1 cellular context compared by ENCODE assay signal in genomic region chr11:108535384-108535955, GRCh38.
TF ChIP-seq lines count a peak whose summit lies in the region.

No MANE protein-coding gene starts in this region.

TF ChIP-seq in K562, 482 proteins besides CTCF, POLR2A, EP300 and RAD21:
- TF ChIP-seq SAFB (IDR thresholded peaks at IDR 0.05; ENCODE audit: borderline replicate concordance, low read depth, low read length) (no peak), ZFP30 (CRISPR knock-in tag; IDR thresholded peaks at IDR 0.05; ENCODE audit: borderline replicate concordance) (no peak), HDAC1 (IDR thresholded peaks at IDR 0.05) (no peak), TCF3 (CRISPR knock-in tag; IDR thresholded peaks at IDR 0.05) (0 out of 2 replicates have a peak, but pooled peaks have one; percentile 36), MAFG (tag; conservative IDR thresholded peaks at IDR 0.05) (no peak), ID3 (CRISPR knock-in tag; IDR thresholded peaks at IDR 0.05) (no peak), ID3 (tag; IDR thresholded peaks at IDR 0.05) (peak; percentile 99), CC2D1A (IDR thresholded peaks at IDR 0.05) (no peak), CBFA2T2 (conservative IDR thresholded peaks at IDR 0.05) (0 out of 2 replicates have a peak, but pooled peaks have one; percentile 19), CBFA2T3 (IDR thresholded peaks at IDR 0.05) (peak; percentile 32), E2F5 (CRISPR knock-in tag; IDR thresholded peaks at IDR 0.05) (no peak)
